In the genomic region with DNA sequence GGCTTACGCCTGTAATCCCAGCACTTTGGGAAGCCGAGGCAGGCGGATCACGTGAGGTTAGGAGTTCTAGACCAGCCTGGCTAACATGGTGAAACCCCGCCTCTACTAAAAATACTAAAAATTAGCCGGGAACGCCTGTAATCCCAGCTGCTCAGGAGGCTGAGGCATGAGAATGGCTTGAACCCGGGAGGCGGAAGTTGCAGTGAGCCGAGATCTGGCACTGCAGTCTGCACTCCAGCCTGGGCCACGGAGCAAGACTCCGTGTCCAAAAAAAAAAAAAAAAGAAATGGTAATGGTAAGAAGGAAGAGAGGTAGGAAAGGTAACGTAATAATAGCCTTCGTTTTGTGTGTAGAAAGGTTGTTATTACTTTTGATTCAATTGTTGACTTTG, we compare ENCODE assay signal across 2 cellular contexts.
TF ChIP-seq lines count a peak whose summit lies in the region.

No MANE protein-coding gene starts in this region.

TF ChIP-seq in endothelial cell of umbilical vein, 7 proteins besides CTCF, POLR2A, EP300 and RAD21:
- TF ChIP-seq GATA2 (IDR thresholded peaks at IDR 0.05; ENCODE audit: insufficient read depth, insufficient read length, low read depth, low read length): no peak
- no peak for TF ChIP-seq EZH2 (IDR thresholded peaks at IDR 0.05; ENCODE audit: borderline replicate concordance, low read depth, low read length, severe bottlenecking)
- TF ChIP-seq FOS (IDR thresholded peaks at IDR 0.05; ENCODE audit: borderline replicate concordance, insufficient read depth, low read length): no peak
- no peak for TF ChIP-seq JUN (IDR thresholded peaks at IDR 0.05; ENCODE audit: borderline replicate concordance, insufficient read depth, insufficient read length, low read depth)
- TF ChIP-seq, protein P1, sequence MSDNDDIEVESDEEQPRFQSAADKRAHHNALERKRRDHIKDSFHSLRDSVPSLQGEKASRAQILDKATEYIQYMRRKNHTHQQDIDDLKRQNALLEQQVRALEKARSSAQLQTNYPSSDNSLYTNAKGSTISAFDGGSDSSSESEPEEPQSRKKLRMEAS (IDR thresholded peaks at IDR 0.05; ENCODE audit: insufficient read depth, insufficient read length): no peak
- no peak for TF ChIP-seq POLR2AphosphoS5 (IDR thresholded peaks at IDR 0.05; ENCODE audit: insufficient read depth, low read depth, low read length)
- no peak for TF ChIP-seq MYC (IDR thresholded peaks at IDR 0.05; ENCODE audit: low read depth, low read length)

TF ChIP-seq in HEK293T, 16 proteins besides CTCF, POLR2A, EP300 and RAD21:
- no peak for TF ChIP-seq SUZ12 (IDR thresholded peaks at IDR 0.05)
- no peak for TF ChIP-seq HDGF (IDR thresholded peaks at IDR 0.05; ENCODE audit: borderline replicate concordance)
- no peak for TF ChIP-seq SP1 (IDR thresholded peaks at IDR 0.05)
- TF ChIP-seq L3MBTL2 (conservative IDR thresholded peaks at IDR 0.05): no peak
- no peak for TF ChIP-seq FOXK2 (IDR thresholded peaks at IDR 0.05)
- TF ChIP-seq TARDBP (IDR thresholded peaks at IDR 0.05): no peak
- TF ChIP-seq, protein P2, sequence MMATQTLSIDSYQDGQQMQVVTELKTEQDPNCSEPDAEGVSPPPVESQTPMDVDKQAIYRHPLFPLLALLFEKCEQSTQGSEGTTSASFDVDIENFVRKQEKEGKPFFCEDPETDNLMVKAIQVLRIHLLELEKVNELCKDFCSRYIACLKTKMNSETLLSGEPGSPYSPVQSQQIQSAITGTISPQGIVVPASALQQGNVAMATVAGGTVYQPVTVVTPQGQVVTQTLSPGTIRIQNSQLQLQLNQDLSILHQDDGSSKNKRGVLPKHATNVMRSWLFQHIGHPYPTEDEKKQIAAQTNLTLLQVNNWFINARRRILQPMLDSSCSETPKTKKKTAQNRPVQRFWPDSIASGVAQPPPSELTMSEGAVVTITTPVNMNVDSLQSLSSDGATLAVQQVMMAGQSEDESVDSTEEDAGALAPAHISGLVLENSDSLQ (IDR thresholded peaks at IDR 0.05): no peak
- no peak for TF ChIP-seq BHLHE40 (IDR thresholded peaks at IDR 0.05; ENCODE audit: borderline replicate concordance)
- TF ChIP-seq ARNT (IDR thresholded peaks at IDR 0.05): no peak
- TF ChIP-seq LEF1 (IDR thresholded peaks at IDR 0.05; ENCODE audit: borderline replicate concordance): no peak
- no peak for TF ChIP-seq NFRKB (IDR thresholded peaks at IDR 0.05)
TF ChIP-seq in HEK293T: peak in this region for 0.
